In genomic region chr9:100700689-100701318, GRCh38 we compare ENCODE assay signal across 8 cellular contexts.
DNase-seq lines count a peak whose midpoint lies in the region; ATAC-seq and TF ChIP-seq lines count a peak whose summit lies in the region.

No MANE protein-coding gene starts in this region.

- peak in 52 of 56 donors; percentile 17 to 67 (median 50) for TF ChIP-seq CTCF in dorsolateral prefrontal cortex (IDR thresholded peaks at IDR 0.05 in 54 of 56, conservative IDR thresholded peaks at IDR 0.05 in 2 of 56; ENCODE audit: low read depth in 1 of 56, partially characterized antibody in 56 of 56)

- no peaks in the 10 kb centered on the region for H3K9me2 ChIP-seq in GM23248 (ENCODE audit: insufficient read depth)

- H3K4me3 ChIP-seq in GM23248 (no peak overlapping the region), dorsolateral prefrontal cortex (no peak overlapping the region)

- ATAC-seq in GM18498 (IDR thresholded peaks at IDR 0.05; ENCODE audit: unreplicated experiment) (no peak), HG02981 (IDR thresholded peaks at IDR 0.05; ENCODE audit: unreplicated experiment) (no peak)

- H3K4me1 ChIP-seq in GM23248 (ENCODE audit: insufficient read depth): no peaks in the 10 kb centered on the region

- H3F3A ChIP-seq in GM23248 (ENCODE audit: insufficient read depth): no peaks in the 10 kb centered on the region

- H3K4me2 ChIP-seq in GM23248 (ENCODE audit: unreplicated experiment): no peak overlapping the region

- no peak overlapping the region for H3K9ac ChIP-seq in GM23248

- no peaks in the 10 kb centered on the region for H3K9me3 ChIP-seq in GM23248 (ENCODE audit: low read depth)

- H3K27ac ChIP-seq in GM23248: no peak overlapping the region
- no peak overlapping the region for H3K27ac ChIP-seq in dorsolateral prefrontal cortex

- no peaks in the 10 kb centered on the region for H3K36me3 ChIP-seq in GM23248 (ENCODE audit: low read depth)

- 22 to 24% methylated on average over 5 of the region's 5 CpGs for WGBS in GM23248 (ENCODE audit: low coverage in 1 of 2, low lambda C conversion rate in 2 of 2, missing lambda C conversion rate in 2 of 2), 2 experiments

- in situ Hi-C loops in GM23248 (cut with MboI): no loop called here

- H3K79me2 ChIP-seq in GM23248 (ENCODE audit: insufficient read depth): no peaks in the 10 kb centered on the region

- no peaks in the 10 kb centered on the region for H3K27me3 ChIP-seq in GM23248 (replicated peaks; ENCODE audit: insufficient read depth)
- H3K27me3 ChIP-seq in dorsolateral prefrontal cortex: no peaks in the 10 kb centered on the region

- H2AFZ ChIP-seq in GM23248: no peak overlapping the region

- intact Hi-C loops in dorsolateral prefrontal cortex (cut with DNase I): no loop called here

- DNase-seq in CMK (ENCODE audit: low read depth) (peak; percentile 4), GM23248 (peak; percentile 42), NCI-H460 (ENCODE audit: extremely low read depth, low read depth) (peak; percentile 25), dorsolateral prefrontal cortex (peak in 1 of 10 donors; percentile 4), putamen (ENCODE audit: low spot score) (peak; percentile 10)
- DNase-seq in stimulated activated CD4-positive, alpha-beta T cell treated with anti-CD3 and anti-CD28 coated beads, Interleukin-2, amount 100 ng/mL, for 48 hours: no peak

- H4K20me1 ChIP-seq in GM23248 (ENCODE audit: insufficient read depth): no peaks in the 10 kb centered on the region

Comparison
In these comparisons a context has a peak if more than half of its experiments do, and no peak if none do; other contexts are left out.
1. DNase-seq: peak in CMK (single experiment), GM23248 (single experiment), NCI-H460 (single experiment) and putamen (single experiment); none in stimulated activated CD4-positive, alpha-beta T cell treated with anti-CD3 and anti-CD28 coated beads, Interleukin-2, amount 100 ng/mL, for 48 hours (0 of 2).